In genomic region chr4:21205821-21206531, GRCh38 we compare ENCODE assay signal across 1 cellular context.
TF ChIP-seq lines count a peak whose summit lies in the region.

No MANE protein-coding gene starts in this region.

TF ChIP-seq in HepG2, 621 proteins besides CTCF, POLR2A, EP300 and RAD21 (continued from another document and continues in another):
- TF ChIP-seq FOXP4 (CRISPR knock-in tag; IDR thresholded peaks at IDR 0.05): peak; percentile 80
- peak; percentile 77; the same call in 1 of the 2 replicates for TF ChIP-seq NCOR1 (IDR thresholded peaks at IDR 0.05; ENCODE audit: borderline replicate concordance, low read length)
- no peak for TF ChIP-seq CC2D1A (CRISPR knock-in tag; IDR thresholded peaks at IDR 0.05)
- TF ChIP-seq ZBTB39 (CRISPR knock-in tag; IDR thresholded peaks at IDR 0.05): 0 out of 2 replicates have a peak, but pooled peaks have one; percentile 26
- no peak for TF ChIP-seq CCAR2 (optimal IDR thresholded peaks at IDR 0.05; ENCODE audit: low read depth, low read length)
- TF ChIP-seq GATA4 (IDR thresholded peaks at IDR 0.05; ENCODE audit: borderline replicate concordance, low read depth): peak; percentile 80; the same call in 1 of the 2 replicates
- peak; percentile 59; the same call in 1 of the 2 replicates for TF ChIP-seq ZNF292 (CRISPR knock-in tag; IDR thresholded peaks at IDR 0.05; ENCODE audit: borderline replicate concordance, low read depth)
- TF ChIP-seq SOX6 (IDR thresholded peaks at IDR 0.05): no peak
- peak; percentile 97 for TF ChIP-seq SOX6 (CRISPR knock-in tag; IDR thresholded peaks at IDR 0.05)
- peak; percentile 67; the same call in 1 of the 2 replicates for TF ChIP-seq TBX2 (CRISPR knock-in tag; IDR thresholded peaks at IDR 0.05; ENCODE audit: borderline replicate concordance)
- TF ChIP-seq DPF2 (CRISPR knock-in tag; IDR thresholded peaks at IDR 0.05; ENCODE audit: borderline replicate concordance, low read depth): peak; percentile 36; the same call in 1 of the 2 replicates
- TF ChIP-seq KDM6A (CRISPR knock-in tag; IDR thresholded peaks at IDR 0.05; ENCODE audit: low read depth): 0 out of 2 replicates have a peak, but pooled peaks have one; percentile 13
- peak; percentile 98 for TF ChIP-seq SOX5 (CRISPR knock-in tag; IDR thresholded peaks at IDR 0.05; ENCODE audit: borderline replicate concordance)
- TF ChIP-seq ZNF10 (CRISPR knock-in tag; IDR thresholded peaks at IDR 0.05; ENCODE audit: borderline replicate concordance, low read depth): no peak
- TF ChIP-seq TCF7L2 (IDR thresholded peaks at IDR 0.05; ENCODE audit: low read depth, low read length): peak; percentile 35; the same call in 1 of the 2 replicates
- 0 out of 2 replicates have a peak, but pooled peaks have one; percentile 68 for TF ChIP-seq MBD4 (IDR thresholded peaks at IDR 0.05; ENCODE audit: borderline replicate concordance, low read length)
- TF ChIP-seq REST (IDR thresholded peaks at IDR 0.05; ENCODE audit: borderline replicate concordance in 1 of 2, low read depth in 1 of 2, low read length in 2 of 2): no peak
- peak; percentile 43; the same call in 1 of the 2 replicates for TF ChIP-seq FOSL1 (CRISPR knock-in tag; IDR thresholded peaks at IDR 0.05; ENCODE audit: borderline replicate concordance)
- TF ChIP-seq ZMYM2 (CRISPR knock-in tag; IDR thresholded peaks at IDR 0.05): no peak
- TF ChIP-seq ZNF251 (CRISPR knock-in tag; IDR thresholded peaks at IDR 0.05): no peak
- peak; percentile 69 for TF ChIP-seq HDAC2 (CRISPR knock-in tag; IDR thresholded peaks at IDR 0.05)
- TF ChIP-seq TFAP4 (IDR thresholded peaks at IDR 0.05; ENCODE audit: borderline replicate concordance, low read depth): 0 out of 2 replicates have a peak, but pooled peaks have one; percentile 10
- TF ChIP-seq ZNF724P (CRISPR knock-in tag; IDR thresholded peaks at IDR 0.05; ENCODE audit: borderline replicate concordance): no peak
- TF ChIP-seq AHR (CRISPR knock-in tag; IDR thresholded peaks at IDR 0.05): no peak
- TF ChIP-seq ARID3A (IDR thresholded peaks at IDR 0.05; ENCODE audit: low read depth, low read length): 0 out of 2 replicates have a peak, but pooled peaks have one; percentile 42
- TF ChIP-seq ZNF34 (CRISPR knock-in tag; IDR thresholded peaks at IDR 0.05; ENCODE audit: borderline replicate concordance): no peak
- no peak for TF ChIP-seq THAP7 (CRISPR knock-in tag; IDR thresholded peaks at IDR 0.05)
- TF ChIP-seq FOXJ3 (CRISPR knock-in tag; IDR thresholded peaks at IDR 0.05; ENCODE audit: borderline replicate concordance): 0 out of 2 replicates have a peak, but pooled peaks have one; percentile 14
- no peak for TF ChIP-seq KLF13 (CRISPR knock-in tag; IDR thresholded peaks at IDR 0.05)
- TF ChIP-seq TBX3 (IDR thresholded peaks at IDR 0.05; ENCODE audit: borderline replicate concordance): peak; percentile 61; the same call in 1 of the 2 replicates
- TF ChIP-seq ARID4A (CRISPR knock-in tag; IDR thresholded peaks at IDR 0.05; ENCODE audit: borderline replicate concordance): no peak
- TF ChIP-seq REPIN1 (CRISPR knock-in tag; IDR thresholded peaks at IDR 0.05; ENCODE audit: borderline replicate concordance, low read depth): no peak
- TF ChIP-seq MIXL1 (CRISPR knock-in tag; IDR thresholded peaks at IDR 0.05): peak; percentile 81
- TF ChIP-seq SOX13 (IDR thresholded peaks at IDR 0.05): peak; percentile 64
- TF ChIP-seq SOX13 (CRISPR knock-in tag; conservative IDR thresholded peaks at IDR 0.05 in 1 of 2, IDR thresholded peaks at IDR 0.05 in 1 of 2): peak in 1 of 2 experiments; percentile 99; a peak in 2 of 4 replicates
- TF ChIP-seq ZNF609 (CRISPR knock-in tag; IDR thresholded peaks at IDR 0.05; ENCODE audit: borderline replicate concordance): peak; percentile 82; the same call in 1 of the 2 replicates
- TF ChIP-seq MAX (IDR thresholded peaks at IDR 0.05): peak; percentile 21; the same call in 1 of the 2 replicates
- TF ChIP-seq ATF1 (CRISPR knock-in tag; IDR thresholded peaks at IDR 0.05): peak; percentile 34; the same call in 1 of the 2 replicates
